In the genomic region with DNA sequence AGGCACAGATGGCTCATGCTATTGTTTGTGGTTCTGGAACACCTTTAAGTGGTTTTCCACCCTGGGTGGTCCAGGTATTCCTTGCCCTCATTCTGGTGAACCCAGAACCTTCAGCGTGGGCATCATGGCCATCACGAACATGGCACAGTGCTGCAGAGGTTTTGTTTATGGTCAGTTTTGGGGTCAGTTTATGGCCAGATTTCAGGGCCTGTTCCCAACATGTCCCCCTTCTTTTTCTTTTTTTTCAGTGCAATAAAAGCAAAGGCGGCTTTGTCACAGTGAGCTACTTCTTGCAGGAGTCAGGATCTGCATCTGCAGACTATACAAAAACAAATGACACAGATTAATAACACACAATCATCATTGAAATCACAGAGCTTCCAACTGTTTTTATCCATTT, we compare ENCODE assay signal across 26 cellular contexts.
DNase-seq lines count a peak whose midpoint lies in the region; ATAC-seq, FAIRE-seq and TF ChIP-seq lines count a peak whose summit lies in the region.
"Had no signal": no experiment of that assay in that cellular context is flagged by ENCODE, and none has a peak within 500 bp of the region (broad histone marks: within the 10 kb centered on the region; RNA-seq: fewer than 3 reads in every experiment).

No MANE protein-coding gene starts in this region.

- H3K27ac ChIP-seq in HEK293 (ENCODE audit: extremely low read depth, low read depth, low read length) (no peak overlapping the region), GM12878 (ENCODE audit: control insufficient read depth, insufficient read depth) (no peak overlapping the region), mesendoderm (ENCODE audit: low read depth, low read length) (no peak overlapping the region), OCI-LY7 (ENCODE audit: low read depth, low read length, poor library complexity, severe bottlenecking) (no peak overlapping the region)
- H3K27ac ChIP-seq: 22Rv1, BLaER1, C4-2B, GM23248 had no signal

- no peak overlapping the region for H4K8ac ChIP-seq in mesendoderm (ENCODE audit: low read depth, low read length)

- H3K23ac ChIP-seq in mesendoderm (ENCODE audit: low read length) = no peak overlapping the region

- H3K36me3 ChIP-seq in HEK293 (ENCODE audit: control insufficient read depth in 2 of 2, insufficient read depth in 1 of 2, low read length in 2 of 2) = no peaks in the 10 kb centered on the region
- no peaks in the 10 kb centered on the region for H3K36me3 ChIP-seq in GM12878 (ENCODE audit: control insufficient read depth in 2 of 2, insufficient read depth in 2 of 2, low read length in 1 of 2)
- no peaks in the 10 kb centered on the region for H3K36me3 ChIP-seq in mesendoderm (ENCODE audit: control insufficient read depth, insufficient read depth, low read length)
- no peaks in the 10 kb centered on the region for H3K36me3 ChIP-seq in OCI-LY7 (ENCODE audit: insufficient read depth, low read length)
- H3K36me3 ChIP-seq: BLaER1 had no signal

- no peaks in the 10 kb centered on the region for H3K79me2 ChIP-seq in GM12878 (ENCODE audit: control insufficient read depth, insufficient read depth, low read length)
- no peaks in the 10 kb centered on the region for H3K79me2 ChIP-seq in mesendoderm (ENCODE audit: control insufficient read depth, insufficient read depth, low read length)
- H3K79me2 ChIP-seq in OCI-LY7 (ENCODE audit: insufficient read depth, low read depth, low read length) = no peaks in the 10 kb centered on the region

- H3K56ac ChIP-seq in mesendoderm (ENCODE audit: low read length) = no peak overlapping the region

- H3K9ac ChIP-seq in GM12878 (ENCODE audit: control insufficient read depth, insufficient read depth, low read length) (no peak overlapping the region), mesendoderm (ENCODE audit: low read length) (no peak overlapping the region)
- H3K9ac ChIP-seq: BLaER1, GM23248 had no signal

- SMC1A ChIA-PET in GM12878 (lab: Charles Lee; ENCODE audit: uncharacterized antibody, unreplicated experiment) = interaction anchor here (0.6 kb wide), 1 partner anchor 610 kb away, joined by 4 read pairs; no protein-coding TSS in a partner anchor

- FAIRE-seq in GM12878 (lab: Jason Lieb, UNC) = no peak
- FAIRE-seq: A204.1, D721Med, G401.6, GM19239, H1 had no signal

- peaks cover 20% of the 10 kb centered on the region for H3K9me3 Mint-ChIP-seq in activated naive CD4-positive, alpha-beta T cell treated with anti-CD3 and anti-CD28 coated beads, Interleukin-2, amount 10 ng/mL, durations not matched to agents 7 days and 5 days
- H3K9me3 Mint-ChIP-seq in activated naive CD4-positive, alpha-beta T cell treated with anti-CD3 and anti-CD28 coated beads, Interleukin-2, amount 50 U/mL, for 72 hours = peaks cover 27 to 31% of the 10 kb centered on the region in 2 donors

- H3K27me3 Mint-ChIP-seq in activated naive CD4-positive, alpha-beta T cell treated with anti-CD3 and anti-CD28 coated beads, Interleukin-2, amount 10 ng/mL, durations not matched to agents 7 days and 5 days = no peaks in the 10 kb centered on the region
- H3K27me3 Mint-ChIP-seq: B cell; CD4-positive, CD25-positive, alpha-beta regulatory T cell had no signal

- no peak for TF ChIP-seq POLR2A in GM12878 (IDR thresholded peaks at IDR 0.05; ENCODE audit: low read depth, low read length)

- no peak overlapping the region for H3K18ac ChIP-seq in mesendoderm (ENCODE audit: low read length)

- H3K27me3 ChIP-seq in GM12878 (replicated peaks in 1 of 2; ENCODE audit: control insufficient read depth in 2 of 2, insufficient read depth in 2 of 2, low read length in 1 of 2) (no peaks in the 10 kb centered on the region), mesendoderm (ENCODE audit: insufficient read depth, low read length, poor library complexity) (no peaks in the 10 kb centered on the region)
- H3K27me3 ChIP-seq: BLaER1 had no signal

- no peak overlapping the region for H3K4ac ChIP-seq in mesendoderm (ENCODE audit: low read depth, low read length)

- BruUV-seq in GM12878 (replicated peaks; lab: Mats Ljungman, UMichigan) (no TSS peak), OCI-LY7 (replicated peaks; lab: Mats Ljungman, UMichigan) (no TSS peak)

- H3K4me3 ChIP-seq in HEK293 (ENCODE audit: low read depth, low read length) (no peak overlapping the region), GM12878 (no peak overlapping the region), mesendoderm (ENCODE audit: low read length) (no peak overlapping the region), OCI-LY7 (ENCODE audit: low read depth, low read length, poor library complexity, severe bottlenecking) (no peak overlapping the region)
- H3K4me3 ChIP-seq: BLaER1, GM23248 had no signal

- no peaks in the 10 kb centered on the region for H3K79me1 ChIP-seq in mesendoderm (ENCODE audit: low read length)

- TF ChIP-seq RAD21 in GM12878 (IDR thresholded peaks at IDR 0.05; ENCODE audit: insufficient read depth, low read depth, low read length) = no peak

- peaks cover 6% of the 10 kb centered on the region for H3K4me1 Mint-ChIP-seq in activated naive CD4-positive, alpha-beta T cell treated with anti-CD3 and anti-CD28 coated beads, Interleukin-2, amount 10 ng/mL, durations not matched to agents 7 days and 5 days

- TF ChIP-seq CTCF in HEK293 (tag by site-specific recombination; IDR thresholded peaks at IDR 0.05) (no peak), GM12878 (IDR thresholded peaks at IDR 0.05 in 2 of 3, conservative IDR thresholded peaks at IDR 0.05 in 1 of 3; ENCODE audit: control insufficient read depth in 2 of 3, extremely low read depth in 1 of 3, insufficient read depth in 1 of 3, low read depth in 3 of 3, low read length in 3 of 3) (no peak), OCI-LY7 (conservative IDR thresholded peaks at IDR 0.05; ENCODE audit: low read length) (no peak)

- no peak overlapping the region for H2BK5ac ChIP-seq in mesendoderm (ENCODE audit: low read length)

- intact Hi-C loops in GM12878 (cut with micrococcal nuclease; ENCODE audit: unreplicated experiment) = no loop called here
- intact Hi-C loops in OCI-LY7 (cut with micrococcal nuclease; ENCODE audit: unreplicated experiment) = no loop called here

- no peak overlapping the region for H2BK15ac ChIP-seq in mesendoderm (replicated peaks; ENCODE audit: low read depth)

- peak overlapping the region; percentile 11 for H3K27ac Mint-ChIP-seq in activated naive CD4-positive, alpha-beta T cell treated with anti-CD3 and anti-CD28 coated beads, Interleukin-2, amount 10 ng/mL, durations not matched to agents 7 days and 5 days
- no peak overlapping the region for H3K27ac Mint-ChIP-seq in activated naive CD4-positive, alpha-beta T cell treated with anti-CD3 and anti-CD28 coated beads, Interleukin-2, amount 50 U/mL, for 72 hours
- H3K27ac Mint-ChIP-seq: B cell; CD4-positive, CD25-positive, alpha-beta regulatory T cell; CD8-positive, alpha-beta T cell had no signal

- H3K9me2 ChIP-seq in OCI-LY7 (ENCODE audit: insufficient read depth, low read length) = no peaks in the 10 kb centered on the region

- H3K9me3 ChIP-seq in HEK293 (ENCODE audit: control insufficient read depth, insufficient read depth, low read depth, low read length) (no peaks in the 10 kb centered on the region), GM12878 (replicated peaks; ENCODE audit: control insufficient read depth, insufficient read depth, low read length) (peaks cover 2% of the 10 kb centered on the region), OCI-LY7 (ENCODE audit: low read length) (peaks cover 13% of the 10 kb centered on the region; the same call in 1 of the 2 replicates)

- H2AK5ac ChIP-seq in mesendoderm (ENCODE audit: low read length) = no peak overlapping the region

- H3K4me3 Mint-ChIP-seq in activated naive CD4-positive, alpha-beta T cell treated with anti-CD3 and anti-CD28 coated beads, Interleukin-2, amount 10 ng/mL, durations not matched to agents 7 days and 5 days = no peak overlapping the region
- H3K4me3 Mint-ChIP-seq: B cell; CD4-positive, CD25-positive, alpha-beta regulatory T cell; CD8-positive, alpha-beta T cell had no signal

- in situ Hi-C loops in GM12878 (cut with MboI) = loop anchor here (25.0 kb wide), 1 partner anchor 1231 kb away; no protein-coding TSS in a partner anchor

- CTCF ChIA-PET in activated naive CD4-positive, alpha-beta T cell treated with anti-CD3 and anti-CD28 coated beads, Interleukin-2, amount 10 ng/mL, durations not matched to agents 7 days and 5 days (lab: Charles Lee) = no interaction called here
- CTCF ChIA-PET in HEK293 (lab: Yijun Ruan, JAX) (no interaction called here), GM12878 (lab: Yijun Ruan, JAX) (interaction anchor here (1.4 to 2.8 kb wide), 2 partner anchors 9 to 10 kb away, joined by 4 to 8 read pairs; no protein-coding TSS in a partner anchor), OCI-LY7 (lab: Charles Lee; ENCODE audit: unreplicated experiment) (no interaction called here)

- no peak overlapping the region for H2AFZ ChIP-seq in GM12878 (ENCODE audit: control insufficient read depth, low read depth, low read length)
- H2AFZ ChIP-seq in OCI-LY7 (ENCODE audit: low read length) = no peak overlapping the region
- H2AFZ ChIP-seq: GM23248 had no signal

- POLR2A ChIA-PET in HEK293 (lab: Yijun Ruan, JAX) (no interaction called here), GM12878 (lab: Charles Lee) (no interaction called here), OCI-LY7 (lab: Charles Lee) (interaction anchor here (1.2 to 2.6 kb wide), 3 partner anchors 9 to 219 kb away, joined by 4 to 7 read pairs (median 5); no protein-coding TSS in a partner anchor)

- WGBS in GM12878 (ENCODE audit: insufficient coverage, insufficient replicate concordance, low lambda C conversion rate, missing lambda C conversion rate) = 93% methylated on average over 3 of the region's 3 CpGs
- no CpG with 5 or more reads among the region's 3 CpGs for WGBS in mesendoderm (ENCODE audit: extremely low coverage, insufficient coverage, low lambda C conversion rate)

- no peak for DNase-seq in activated naive CD4-positive, alpha-beta T cell treated with anti-CD3 and anti-CD28 coated beads, Interleukin-2, amount 10 ng/mL, durations not matched to agents 7 days and 5 days
- DNase-seq in activated naive CD4-positive, alpha-beta T cell treated with anti-CD3 and anti-CD28 coated beads, Interleukin-2, amount 50 U/mL, for 72 hours (ENCODE audit: low spot score in 2 of 2) = no peak
- DNase-seq in GM12878 (ENCODE audit: low read depth, low spot score) (no peak), mesendoderm (peak; percentile 5), anterior cingulate cortex (lab: John Stamatoyannopoulos, UW) (no peak), NCI-H1436 treated with DMSO at 0.1 percent for 48 hours (lab: John Stamatoyannopoulos, UW) (no peak), OCI-LY7 (ENCODE audit: low spot score) (no peak)
- DNase-seq: Caco-2; CD4-positive, CD25-positive, alpha-beta regulatory T cell; CD8-positive, alpha-beta T cell; DMS 273 treated with DMSO at 0.1 percent for 48 hours; DMS53; DMS79 treated with DMSO at 0.1 percent for 48 hours; GM23248; H7; HCEC 1CT had no signal

- H3K4me2 ChIP-seq in GM12878 (ENCODE audit: control insufficient read depth, insufficient read depth) = no peak overlapping the region
- no peak overlapping the region for H3K4me2 ChIP-seq in mesendoderm (ENCODE audit: low read length)
- no peak overlapping the region for H3K4me2 ChIP-seq in OCI-LY7 (ENCODE audit: low read length)
- H3K4me2 ChIP-seq: BLaER1 had no signal

- ATAC-seq in activated naive CD4-positive, alpha-beta T cell treated with anti-CD3 and anti-CD28 coated beads, Interleukin-2, amount 50 U/mL, for 72 hours = no peak
- no peak for ATAC-seq in GM12878
- ATAC-seq: CD8-positive, alpha-beta T cell had no signal

- no peak overlapping the region for H2BK120ac ChIP-seq in mesendoderm (ENCODE audit: low read depth, low read length)

- no peaks in the 10 kb centered on the region for H3K4me1 ChIP-seq in HEK293 (ENCODE audit: control insufficient read depth, insufficient read depth, low read length)
- no peaks in the 10 kb centered on the region for H3K4me1 ChIP-seq in GM12878 (ENCODE audit: control insufficient read depth, insufficient read depth, low read length)
- H3K4me1 ChIP-seq in mesendoderm (ENCODE audit: control insufficient read depth, low read depth, low read length) = no peaks in the 10 kb centered on the region
- H3K4me1 ChIP-seq in OCI-LY7 (ENCODE audit: insufficient read depth, low read length, poor library complexity, severe bottlenecking) = no peaks in the 10 kb centered on the region
- H3K4me1 ChIP-seq: BLaER1, Caco-2 had no signal

- no peak overlapping the region for H4K5ac ChIP-seq in mesendoderm (ENCODE audit: low read length)

- RAD21 ChIA-PET in GM12878 (lab: Charles Lee; ENCODE audit: unreplicated experiment) = no interaction called here

- TF ChIP-seq EP300 in GM12878 (IDR thresholded peaks at IDR 0.05; ENCODE audit: borderline replicate concordance in 1 of 2, control insufficient read depth in 1 of 2, low read depth in 2 of 2, low read length in 2 of 2) = no peak

- H4K20me1 ChIP-seq in GM12878 (ENCODE audit: control insufficient read depth, insufficient read depth) = no peaks in the 10 kb centered on the region
- no peaks in the 10 kb centered on the region for H4K20me1 ChIP-seq in OCI-LY7 (ENCODE audit: insufficient read depth, low read length)
- H4K20me1 ChIP-seq: BLaER1 had no signal

- H3K36me3 Mint-ChIP-seq in activated naive CD4-positive, alpha-beta T cell treated with anti-CD3 and anti-CD28 coated beads, Interleukin-2, amount 10 ng/mL, durations not matched to agents 7 days and 5 days = no peaks in the 10 kb centered on the region
- H3K36me3 Mint-ChIP-seq in activated naive CD4-positive, alpha-beta T cell treated with anti-CD3 and anti-CD28 coated beads, Interleukin-2, amount 50 U/mL, for 72 hours = peaks cover 0 to 23% of the 10 kb centered on the region in 2 donors
- H3K36me3 Mint-ChIP-seq: CD4-positive, CD25-positive, alpha-beta regulatory T cell; CD8-positive, alpha-beta T cell had no signal
